ENCODE assay signal across 8 cellular contexts in genomic region chr10:33330543-33331019, GRCh38. TPM values are rescaled to one million over a fixed set of nuclear protein-coding genes. Genes with fewer than 3 reads are reported as not detected.
DNase-seq lines count a peak whose midpoint lies in the region; ATAC-seq and TF ChIP-seq lines count a peak whose summit lies in the region.

No MANE protein-coding gene starts in this region.

- CTCF ChIA-PET in OCI-LY7 (lab: Charles Lee; ENCODE audit: unreplicated experiment): no interaction called here
- CTCF ChIA-PET in naive thymus-derived CD4-positive, alpha-beta T cell (lab: Charles Lee): interaction anchor here (0.6 to 1.3 kb wide), 3 partner anchors 8 to 137 kb away, joined by 3 to 4 read pairs (median 4); no protein-coding TSS in a partner anchor

- H3K4me2 ChIP-seq in OCI-LY7 (ENCODE audit: low read length): no peak overlapping the region

- no TSS peak for BruUV-seq in OCI-LY7 (replicated peaks; lab: Mats Ljungman, UMichigan)

- no peaks in the 10 kb centered on the region for H3K9me2 ChIP-seq in OCI-LY7 (ENCODE audit: insufficient read depth, low read length)

- DNase-seq in DMS 273 (lab: John Stamatoyannopoulos, UW; ENCODE audit: unreplicated experiment) (peak; percentile 81), DMS 273 treated with DMSO at 0.1 percent for 48 hours (lab: John Stamatoyannopoulos, UW) (no peak), HT1080 (ENCODE audit: low read depth) (peak; percentile 85), OCI-LY7 (ENCODE audit: low spot score) (peak; percentile 67), activated T-cell treated with anti-CD3 and anti-CD28 coated beads for 48 hours (ENCODE audit: low read depth) (peak; percentile 67)
- peak; percentile 42 to 74 (median 57) for DNase-seq in naive thymus-derived CD4-positive, alpha-beta T cell
- DNase-seq in stimulated activated CD8-positive, alpha-beta memory T cell treated with anti-CD3 and anti-CD28 coated beads, Interleukin-7, amount 100 ng/mL, for 24 hours (ENCODE audit: low read depth): peak; percentile 64

- H3K79me2 ChIP-seq in OCI-LY7 (ENCODE audit: insufficient read depth, low read depth, low read length): no peaks in the 10 kb centered on the region

- peak overlapping the region in 4 of 10 donors; percentile 2 to 39 (median 30) for H3K4me3 Mint-ChIP-seq in naive thymus-derived CD4-positive, alpha-beta T cell

- POLR2A ChIA-PET in OCI-LY7 (lab: Charles Lee): no interaction called here
- POLR2A ChIA-PET in naive thymus-derived CD4-positive, alpha-beta T cell (lab: Charles Lee): no interaction called here

- intact Hi-C loops in OCI-LY7 (cut with micrococcal nuclease; ENCODE audit: unreplicated experiment): loop anchor here (1.0 kb wide), 1 partner anchor 1308 kb away; no protein-coding TSS in a partner anchor
- intact Hi-C loops in naive thymus-derived CD4-positive, alpha-beta T cell (cut with micrococcal nuclease): loop anchor here (1.0 to 5.0 kb wide), 6 partner anchors 82 to 1308 kb away; no protein-coding TSS in a partner anchor

- H3K9me3 Mint-ChIP-seq in naive thymus-derived CD4-positive, alpha-beta T cell: peaks cover 0 to 3% (median 0%) of the 10 kb centered on the region in 11 donors

- peaks cover 57 to 73% (median 71%) of the 10 kb centered on the region in 5 donors for H3K27me3 Mint-ChIP-seq in naive thymus-derived CD4-positive, alpha-beta T cell

- peaks cover 15 to 19% of the 10 kb centered on the region in 2 donors for H3K27me3 ChIP-seq in naive thymus-derived CD4-positive, alpha-beta T cell (ENCODE audit: control insufficient read depth in 2 of 2, insufficient read depth in 2 of 2, low read length in 2 of 2)

- no peak overlapping the region; the same call in 1 of the 2 replicates for H2AFZ ChIP-seq in OCI-LY7 (ENCODE audit: low read length)

- no peaks in the 10 kb centered on the region for H3K9me3 ChIP-seq in OCI-LY7 (ENCODE audit: low read length)
- no peaks in the 10 kb centered on the region for H3K9me3 ChIP-seq in naive thymus-derived CD4-positive, alpha-beta T cell (ENCODE audit: control insufficient read depth in 2 of 3, low read length in 3 of 3)

- H3K4me1 ChIP-seq in OCI-LY7 (ENCODE audit: insufficient read depth, low read length, poor library complexity, severe bottlenecking): no peaks in the 10 kb centered on the region
- H3K4me1 ChIP-seq in naive thymus-derived CD4-positive, alpha-beta T cell (ENCODE audit: control insufficient read depth in 2 of 2, insufficient read depth in 2 of 2, low read length in 2 of 2): peaks cover 5 to 12% of the 10 kb centered on the region in 2 donors

- H3K4me1 Mint-ChIP-seq in naive thymus-derived CD4-positive, alpha-beta T cell: peaks cover 5 to 29% (median 18%) of the 10 kb centered on the region in 7 donors

- peak; percentile 99 for TF ChIP-seq CTCF in OCI-LY7 (conservative IDR thresholded peaks at IDR 0.05; ENCODE audit: low read length)

- no peak overlapping the region for H3K4me3 ChIP-seq in OCI-LY7 (ENCODE audit: low read depth, low read length, poor library complexity, severe bottlenecking)
- no peak overlapping the region for H3K4me3 ChIP-seq in naive thymus-derived CD4-positive, alpha-beta T cell (ENCODE audit: low read length)

- H3K27ac Mint-ChIP-seq in naive thymus-derived CD4-positive, alpha-beta T cell: no peak overlapping the region

- peak; percentile 65 for ATAC-seq in esophagus mucosa
- ATAC-seq in naive thymus-derived CD4-positive, alpha-beta T cell: peak; percentile 83

- no peaks in the 10 kb centered on the region for H4K20me1 ChIP-seq in OCI-LY7 (ENCODE audit: insufficient read depth, low read length)

- no peaks in the 10 kb centered on the region for H3K36me3 Mint-ChIP-seq in naive thymus-derived CD4-positive, alpha-beta T cell

- no peak overlapping the region for H3K27ac ChIP-seq in OCI-LY7 (ENCODE audit: low read depth, low read length, poor library complexity, severe bottlenecking)
- H3K27ac ChIP-seq in naive thymus-derived CD4-positive, alpha-beta T cell (ENCODE audit: low read depth, low read length): no peak overlapping the region

- no peaks in the 10 kb centered on the region for H3K36me3 ChIP-seq in OCI-LY7 (ENCODE audit: insufficient read depth, low read length)
- no peaks in the 10 kb centered on the region for H3K36me3 ChIP-seq in naive thymus-derived CD4-positive, alpha-beta T cell (ENCODE audit: control insufficient read depth in 2 of 3, insufficient read depth in 3 of 3, low read length in 3 of 3)

RNA-seq across cellular contexts. Expression of gene NRP1, which starts 3.9 kb away (rescaled TPM):
- 219 and 281 TPM in 2 replicates for total RNA-seq in HT1080 (2014; rRNA removed; shearing (Covaris generic))
- polyA plus RNA-seq in HT1080 (2015; cell fraction: cytosol; rRNA removed): 136 and 183 TPM in 2 replicates
- 744 and 771 TPM in 2 replicates for polyA plus RNA-seq in HT1080 (2015; cell fraction: nucleus; rRNA removed)
- not detected in 2 replicates for total RNA-seq in OCI-LY7 (2014; rRNA removed; shearing (Covaris generic))
- total RNA-seq in OCI-LY7 (2022): not detected in 2 replicates
- total RNA-seq in esophagus mucosa: 8.8 TPM
- total RNA-seq in naive thymus-derived CD4-positive, alpha-beta T cell: 1 to 10 TPM in 4 of 5 experiments, under 1 TPM in 1; 0.72 to 4.6 (median 1.6) TPM
- polyA plus RNA-seq in naive thymus-derived CD4-positive, alpha-beta T cell: not detected

Comparison
In these comparisons a context has a peak if more than half of its experiments do, and no peak if none do; other contexts are left out.
1. RNA of gene NRP1, which starts 3.9 kb away (total RNA-seq): 219 to 281 TPM in HT1080; 8.8 TPM in esophagus mucosa (single experiment), 0.72 to 4.6 TPM in naive thymus-derived CD4-positive, alpha-beta T cell and not detected in OCI-LY7; every median in the first group is over 10 times any median in the second.